Comparison of ENCODE assay signal across 17 cellular contexts in the genomic region with DNA sequence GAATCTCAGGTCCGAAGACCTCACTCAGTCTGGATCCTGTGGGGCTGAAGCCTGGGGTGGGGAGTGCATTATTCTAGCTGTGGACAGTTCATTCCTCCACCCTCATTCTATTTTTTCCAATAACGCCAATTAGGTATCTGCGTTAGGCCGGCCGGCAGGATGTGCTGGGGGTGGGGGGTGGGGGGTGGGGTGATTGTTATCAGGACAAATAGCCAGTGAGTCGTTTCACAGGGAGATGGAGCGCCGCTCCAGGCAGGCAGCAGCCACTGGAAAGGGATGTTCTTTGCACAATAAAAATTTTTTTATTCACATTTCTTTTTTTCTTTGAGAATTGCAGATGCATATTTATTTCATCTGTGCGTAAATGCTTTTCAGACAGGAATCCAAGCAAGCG. TPM values are rescaled to one million over a fixed set of nuclear protein-coding genes. Genes with fewer than 3 reads are reported as not detected.
A peak's percentile ranks its signal among the peaks of the same experiment; 100 is the strongest.
DNase-seq lines count a peak whose midpoint lies in the region; ATAC-seq and TF ChIP-seq lines count a peak whose summit lies in the region.
"Had no signal": no experiment of that assay in that cellular context is flagged by ENCODE, and none has a peak within 500 bp of the region (broad histone marks: within the 10 kb centered on the region; RNA-seq: fewer than 3 reads in every experiment).

No MANE protein-coding gene starts in this region.

- intact Hi-C loops in aorta (cut with DNase I) = no loop called here

- H3K9me3 Mint-ChIP-seq in activated naive CD8-positive, alpha-beta T cell treated with anti-CD3 and anti-CD28 coated beads, Interleukin-2, amount 10 ng/mL, durations not matched to agents 7 days and 5 days = no peaks in the 10 kb centered on the region
- H3K9me3 Mint-ChIP-seq in activated naive CD8-positive, alpha-beta T cell treated with anti-CD3 and anti-CD28 coated beads for 36 hours = no peaks in the 10 kb centered on the region
- no peaks in the 10 kb centered on the region for H3K9me3 Mint-ChIP-seq in chondrocyte (ENCODE audit: low read depth)
- no peaks in the 10 kb centered on the region for H3K9me3 Mint-ChIP-seq in nephron progenitor cell

- H3K27me3 ChIP-seq in aorta (ENCODE audit: control insufficient read depth in 1 of 2, insufficient read depth in 2 of 2, low read length in 1 of 2) = no peaks in the 10 kb centered on the region

- TF ChIP-seq CTCF in chondrocyte (IDR thresholded peaks at IDR 0.05) (no peak), nephron progenitor cell (IDR thresholded peaks at IDR 0.05) (no peak)

- H3K27ac Mint-ChIP-seq in activated naive CD8-positive, alpha-beta T cell treated with anti-CD3 and anti-CD28 coated beads, Interleukin-2, amount 10 ng/mL, durations not matched to agents 7 days and 5 days = no peak overlapping the region
- no peak overlapping the region for H3K27ac Mint-ChIP-seq in activated naive CD8-positive, alpha-beta T cell treated with anti-CD3 and anti-CD28 coated beads for 36 hours
- H3K27ac Mint-ChIP-seq in chondrocyte (ENCODE audit: unreplicated experiment) (no peak overlapping the region), nephron progenitor cell (no peak overlapping the region)

- H3K4me3 ChIP-seq in aorta (ENCODE audit: low read length in 2 of 2) = no peak overlapping the region

- peaks cover 8% of the 10 kb centered on the region for H3K4me1 Mint-ChIP-seq in activated naive CD8-positive, alpha-beta T cell treated with anti-CD3 and anti-CD28 coated beads, Interleukin-2, amount 10 ng/mL, durations not matched to agents 7 days and 5 days
- peaks cover 21% of the 10 kb centered on the region for H3K4me1 Mint-ChIP-seq in activated naive CD8-positive, alpha-beta T cell treated with anti-CD3 and anti-CD28 coated beads for 36 hours
- H3K4me1 Mint-ChIP-seq in chondrocyte (ENCODE audit: low read depth) (peaks cover 9% of the 10 kb centered on the region), nephron progenitor cell (peaks cover 74% of the 10 kb centered on the region)

- no peaks in the 10 kb centered on the region for H3K9me3 ChIP-seq in aorta (ENCODE audit: control insufficient read depth, low read length)

- peak; percentile 22 for DNase-seq in activated naive CD8-positive, alpha-beta T cell treated with anti-CD3 and anti-CD28 coated beads, Interleukin-2, amount 10 ng/mL, durations not matched to agents 7 days and 5 days
- DNase-seq in activated naive CD8-positive, alpha-beta T cell treated with anti-CD3 and anti-CD28 coated beads for 36 hours = no peak
- DNase-seq in chondrocyte (ENCODE audit: low spot score) = peak; percentile 13
- DNase-seq in nephron progenitor cell = no peak
- no peak for DNase-seq in aorta
- no peak for DNase-seq in DMS153 treated with DMSO at 0.1 percent for 48 hours (lab: John Stamatoyannopoulos, UW; ENCODE audit: unreplicated experiment)
- DNase-seq in COLO668 (lab: John Stamatoyannopoulos, UW; ENCODE audit: unreplicated experiment) = no peak
- DNase-seq in occipital lobe (lab: John Stamatoyannopoulos, UW) = no peak
- DNase-seq: DMS 273 treated with DMSO at 0.1 percent for 48 hours, MM.1S, NCI-H1105 treated with DMSO at 0.1 percent for 48 hours, NCI-H1694 treated with DMSO at 0.1 percent for 48 hours, NCI-H2107, NCI-H2227 treated with DMSO at 0.1 percent for 48 hours, NCI-H524 had no signal

- no peaks in the 10 kb centered on the region for H3K36me3 ChIP-seq in aorta (ENCODE audit: control insufficient read depth in 1 of 2, insufficient read depth in 2 of 2, low read length in 1 of 2)

- 46 to 57% methylated on average over 10 of the region's 10 CpGs for WGBS in aorta, 2 donors

- ATAC-seq in activated naive CD8-positive, alpha-beta T cell treated with anti-CD3 and anti-CD28 coated beads, Interleukin-2, amount 10 ng/mL, durations not matched to agents 7 days and 5 days (ENCODE audit: low read depth) = no peak
- ATAC-seq in aorta (ENCODE audit: low FRiP score) = no peak
- ATAC-seq: HepG2 had no signal

- H3K36me3 Mint-ChIP-seq in activated naive CD8-positive, alpha-beta T cell treated with anti-CD3 and anti-CD28 coated beads, Interleukin-2, amount 10 ng/mL, durations not matched to agents 7 days and 5 days = no peaks in the 10 kb centered on the region
- no peaks in the 10 kb centered on the region for H3K36me3 Mint-ChIP-seq in activated naive CD8-positive, alpha-beta T cell treated with anti-CD3 and anti-CD28 coated beads for 36 hours
- H3K36me3 Mint-ChIP-seq in chondrocyte (ENCODE audit: low read depth) = peaks cover 2% of the 10 kb centered on the region
- no peaks in the 10 kb centered on the region for H3K36me3 Mint-ChIP-seq in nephron progenitor cell (ENCODE audit: low read depth)

- no peak overlapping the region for H3K27ac ChIP-seq in aorta (ENCODE audit: low read depth in 1 of 2, low read length in 2 of 2)
- H3K27ac ChIP-seq: C4-2B had no signal

- no peak overlapping the region for H3K4me3 Mint-ChIP-seq in activated naive CD8-positive, alpha-beta T cell treated with anti-CD3 and anti-CD28 coated beads, Interleukin-2, amount 10 ng/mL, durations not matched to agents 7 days and 5 days
- H3K4me3 Mint-ChIP-seq in activated naive CD8-positive, alpha-beta T cell treated with anti-CD3 and anti-CD28 coated beads for 36 hours = no peak overlapping the region
- H3K4me3 Mint-ChIP-seq in chondrocyte (ENCODE audit: unreplicated experiment) (no peak overlapping the region), nephron progenitor cell (peak overlapping the region; percentile 75)

- H3K4me1 ChIP-seq in aorta (ENCODE audit: control insufficient read depth in 1 of 2, insufficient read depth in 2 of 2, low read length in 2 of 2) = no peaks in the 10 kb centered on the region

- peaks cover 82% of the 10 kb centered on the region for H3K27me3 Mint-ChIP-seq in activated naive CD8-positive, alpha-beta T cell treated with anti-CD3 and anti-CD28 coated beads, Interleukin-2, amount 10 ng/mL, durations not matched to agents 7 days and 5 days
- H3K27me3 Mint-ChIP-seq in activated naive CD8-positive, alpha-beta T cell treated with anti-CD3 and anti-CD28 coated beads for 36 hours = peaks cover 90% of the 10 kb centered on the region
- peaks cover 76% of the 10 kb centered on the region for H3K27me3 Mint-ChIP-seq in chondrocyte (ENCODE audit: low read depth)
- peaks cover 95% of the 10 kb centered on the region for H3K27me3 Mint-ChIP-seq in nephron progenitor cell (ENCODE audit: low read depth, poor library complexity)

- POLR2A ChIA-PET in activated naive CD8-positive, alpha-beta T cell treated with anti-CD3 and anti-CD28 coated beads, Interleukin-2, amount 10 ng/mL, durations not matched to agents 7 days and 5 days (lab: Charles Lee) = no interaction called here

RNA-seq across cellular contexts. Expression of a gene that starts 4.0 kb away (rescaled TPM):
- not detected for total RNA-seq in activated naive CD8-positive, alpha-beta T cell treated with anti-CD3 and anti-CD28 coated beads, Interleukin-2, amount 10 ng/mL, durations not matched to agents 7 days and 5 days
- total RNA-seq in activated naive CD8-positive, alpha-beta T cell treated with anti-CD3 and anti-CD28 coated beads for 36 hours = not detected
- total RNA-seq in chondrocyte (0.17 TPM in 1 of 3 replicates, not detected in the others), aorta (1 to 10 TPM in 1 of 2 donors, under 1 TPM in 1; 0.32 to 1.6 TPM), occipital lobe (not detected)
- polyA plus RNA-seq in aorta = not detected
- total RNA-seq: HepG2 had no signal
- polyA plus RNA-seq: HepG2 had no signal

Comparison
In these comparisons a context has a peak if more than half of its experiments do, and no peak if none do; other contexts are left out.
1. DNase-seq: peak in activated naive CD8-positive, alpha-beta T cell treated with anti-CD3 and anti-CD28 coated beads, Interleukin-2, amount 10 ng/mL, durations not matched to agents 7 days and 5 days (single experiment) and chondrocyte (single experiment); none in activated naive CD8-positive, alpha-beta T cell treated with anti-CD3 and anti-CD28 coated beads for 36 hours (single experiment), nephron progenitor cell (single experiment), aorta (0 of 2), DMS153 treated with DMSO at 0.1 percent for 48 hours (single experiment), COLO668 (single experiment) and occipital lobe (single experiment).